Comparison of ENCODE assay signal across 11 cellular contexts in the genomic region with DNA sequence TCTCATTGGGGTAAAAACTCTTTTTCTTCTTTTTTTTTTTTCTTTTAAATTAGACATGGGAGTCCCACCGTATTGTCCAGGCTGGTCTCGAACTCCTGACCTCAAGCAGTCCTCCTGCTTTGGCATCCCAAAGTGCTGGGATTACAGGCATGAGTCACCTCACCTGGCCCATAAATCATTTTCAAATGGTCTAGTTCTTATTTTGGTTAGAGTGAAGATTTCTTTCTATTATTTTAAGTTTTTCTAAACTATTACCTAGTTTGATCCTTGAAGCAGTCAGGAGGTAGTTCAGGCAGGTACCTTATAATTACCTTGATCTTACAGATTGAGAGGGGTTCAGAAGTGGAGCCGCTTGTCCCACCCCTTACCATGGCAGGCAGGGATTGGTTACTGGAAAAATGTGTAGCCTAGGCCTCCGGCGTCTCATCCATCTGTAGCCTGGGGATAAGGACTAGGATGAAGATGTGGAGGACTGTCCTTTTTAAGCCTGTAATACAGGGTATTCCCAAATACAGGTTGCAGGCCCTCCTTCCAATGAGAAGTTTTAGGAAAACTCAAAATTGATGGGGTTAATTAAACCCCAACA. TPM values are rescaled to one million over a fixed set of nuclear protein-coding genes. Genes with fewer than 3 reads are reported as not detected.
A peak's percentile ranks its signal among the peaks of the same experiment; 100 is the strongest.
DNase-seq lines count a peak whose midpoint lies in the region; ATAC-seq and TF ChIP-seq lines count a peak whose summit lies in the region.
"Had no signal": no experiment of that assay in that cellular context is flagged by ENCODE, and none has a peak within 500 bp of the region (broad histone marks: within the 10 kb centered on the region; RNA-seq: fewer than 3 reads in every experiment).

No MANE protein-coding gene starts in this region.

- H3K27me3 ChIP-seq in esophagus muscularis mucosa (no peaks in the 10 kb centered on the region), spleen (replicated peaks in 1 of 7) (no peaks in the 10 kb centered on the region)

- no peak for TF ChIP-seq CTCF in esophagus muscularis mucosa (IDR thresholded peaks at IDR 0.05)
- TF ChIP-seq CTCF in spleen (IDR thresholded peaks at IDR 0.05 in 8 of 11, conservative IDR thresholded peaks at IDR 0.05 in 3 of 11), result no peak

- WGBS in esophagus muscularis mucosa, result 80% methylated on average over 5 of the region's 5 CpGs
- WGBS in spleen, 5 donors, result 83 to 88% (median 86%) methylated on average over 5 of the region's 5 CpGs

- H3K4me1 ChIP-seq in esophagus muscularis mucosa (peaks cover 29 to 43% (median 36%) of the 10 kb centered on the region in 4 donors), spleen (peaks cover 13 to 74% (median 46%) of the 10 kb centered on the region in 6 donors)

- intact Hi-C loops in esophagus muscularis mucosa (cut with DNase I), result no loop called here
- intact Hi-C loops in spleen (cut with DNase I; ENCODE audit: low total_unique reads), result no loop called here

- H3K36me3 ChIP-seq in esophagus muscularis mucosa (peaks cover 6 to 22% (median 18%) of the 10 kb centered on the region in 4 donors), spleen (peaks cover 0 to 44% (median 25%) of the 10 kb centered on the region in 6 donors)

- no peaks in the 10 kb centered on the region for H3K27me3 Mint-ChIP-seq in activated T-cell treated with anti-CD3 and anti-CD28 coated beads, Interleukin-2, amount 50 U/mL, for 4 hours (ENCODE audit: low read depth)

- H3K4me1 Mint-ChIP-seq in activated T-cell treated with anti-CD3 and anti-CD28 coated beads, Interleukin-2, amount 50 U/mL, for 4 hours (ENCODE audit: low read depth), result peaks cover 62% of the 10 kb centered on the region

- H3K36me3 Mint-ChIP-seq in activated T-cell treated with anti-CD3 and anti-CD28 coated beads, Interleukin-2, amount 50 U/mL, for 4 hours (ENCODE audit: insufficient read depth), result peaks cover 38% of the 10 kb centered on the region

- TF ChIP-seq POLR2A in esophagus muscularis mucosa (IDR thresholded peaks at IDR 0.05; ENCODE audit: low read depth) (no peak), spleen (IDR thresholded peaks at IDR 0.05) (no peak)

- no peaks in the 10 kb centered on the region for H3K9me3 Mint-ChIP-seq in activated T-cell treated with anti-CD3 and anti-CD28 coated beads, Interleukin-2, amount 50 U/mL, for 4 hours

- H3K4me3 ChIP-seq in esophagus muscularis mucosa, result no peak overlapping the region
- H3K4me3 ChIP-seq in spleen, result no peak overlapping the region

- no peak for TF ChIP-seq EP300 in esophagus muscularis mucosa (IDR thresholded peaks at IDR 0.05)

- peak overlapping the region; percentile 84 for H3K4me3 Mint-ChIP-seq in activated T-cell treated with anti-CD3 and anti-CD28 coated beads, Interleukin-2, amount 50 U/mL, for 4 hours

- no peak for DNase-seq in activated T-cell treated with anti-CD3 and anti-CD28 coated beads, Interleukin-2, amount 50 U/mL, for 4 hours
- DNase-seq in activated T-cell treated with anti-CD3 and anti-CD28 coated beads for 4 hours, result no peak
- peak; percentile 60 for DNase-seq in RKO (ENCODE audit: low spot score)
- peak; percentile 29 for DNase-seq in esophagus muscularis mucosa (ENCODE audit: extremely low spot score)
- DNase-seq in spleen, result peak; percentile 25
- no peak for DNase-seq in NCI-H1694 treated with DMSO at 0.1 percent for 48 hours (lab: John Stamatoyannopoulos, UW)
- DNase-seq in NCI-H1092 (lab: John Stamatoyannopoulos, UW), result no peak
- DNase-seq: C1 segment of cervical spinal cord; hippocampal formation; stimulated activated CD4-positive, alpha-beta T cell treated with anti-CD3 and anti-CD28 coated beads, Interleukin-2, amount 100 ng/mL, for 48 hours had no signal

- H3K9me3 ChIP-seq in esophagus muscularis mucosa (no peaks in the 10 kb centered on the region), spleen (no peaks in the 10 kb centered on the region)

- no peak overlapping the region for H3K27ac ChIP-seq in esophagus muscularis mucosa (replicated peaks in 1 of 4)
- H3K27ac ChIP-seq in spleen, result peak overlapping the region in 3 of 8 donors; percentile 84 to 91 (median 89)

- no peak for ATAC-seq in activated T-cell treated with anti-CD3 and anti-CD28 coated beads, Interleukin-2, amount 50 U/mL, for 4 hours
- ATAC-seq in HG02840 (IDR thresholded peaks at IDR 0.05; ENCODE audit: low FRiP score, unreplicated experiment), result no peak

RNA-seq across cellular contexts. Expression of a gene that starts 2.7 kb away (rescaled TPM):
- total RNA-seq in activated T-cell treated with anti-CD3 and anti-CD28 coated beads, Interleukin-2, amount 50 U/mL, for 4 hours, result 100 to 1,000 TPM; 646 to 976 (median 781) TPM
- total RNA-seq in esophagus muscularis mucosa (10 to 100 TPM in 3 of 4 donors, 1 to 10 TPM in 1; 8.3 to 27.2 (median 17.5) TPM), spleen (100 to 1,000 TPM in 2 of 7 donors, 10 to 100 TPM in 5; 49.9 to 112 (median 73.5) TPM)
- polyA plus RNA-seq in spleen, result 100 to 1,000 TPM in 2 of 3 donors, 10 to 100 TPM in 1; 63.7 to 129 (median 109) TPM

RNA-seq across cellular contexts. Expression of a gene that starts 9.5 kb away (rescaled TPM):
- total RNA-seq in activated T-cell treated with anti-CD3 and anti-CD28 coated beads, Interleukin-2, amount 50 U/mL, for 4 hours, result 10 to 100 TPM; 12.3 to 14.9 (median 13.0) TPM
- total RNA-seq in esophagus muscularis mucosa, result 10 to 100 TPM; 21.2 to 26.3 (median 23.4) TPM
- 10 to 100 TPM; 24.7 to 40.7 (median 33.9) TPM for total RNA-seq in spleen
- 10 to 100 TPM; 69.0 to 73.7 (median 71.5) TPM for polyA plus RNA-seq in spleen

Comparison
In these comparisons a context has a peak if more than half of its experiments do, and no peak if none do; other contexts are left out.
1. DNase-seq: peak in RKO (single experiment), esophagus muscularis mucosa (single experiment) and spleen (single experiment); none in activated T-cell treated with anti-CD3 and anti-CD28 coated beads, Interleukin-2, amount 50 U/mL, for 4 hours (single experiment), activated T-cell treated with anti-CD3 and anti-CD28 coated beads for 4 hours (single experiment), NCI-H1694 treated with DMSO at 0.1 percent for 48 hours (single experiment) and NCI-H1092 (single experiment).
2. RNA of a gene that starts 2.7 kb away (total RNA-seq): 646 to 976 TPM in activated T-cell treated with anti-CD3 and anti-CD28 coated beads, Interleukin-2, amount 50 U/mL, for 4 hours; 49.9 to 112 TPM in spleen and 8.3 to 27.2 TPM in esophagus muscularis mucosa; every median in the first group is over 4 times any median in the second.